In genomic region chr4:2871466-2871865, GRCh38 we compare ENCODE assay signal across 14 cellular contexts. TPM values are rescaled to one million over a fixed set of nuclear protein-coding genes. Genes with fewer than 3 reads are reported as not detected.
DNase-seq lines count a peak whose midpoint lies in the region; ATAC-seq, FAIRE-seq and TF ChIP-seq lines count a peak whose summit lies in the region.
"Had no signal": no experiment of that assay in that cellular context is flagged by ENCODE, and none has a peak within 500 bp of the region (broad histone marks: within the 10 kb centered on the region; RNA-seq: fewer than 3 reads in every experiment).

No MANE protein-coding gene starts in this region.

- FAIRE-seq in astrocyte (lab: Jason Lieb, UNC), result no peak

- peaks cover 5% of the 10 kb centered on the region for H3K36me3 Mint-ChIP-seq in activated CD4-positive, alpha-beta memory T cell treated with anti-CD3 and anti-CD28 coated beads for 36 hours
- H3K36me3 Mint-ChIP-seq in activated CD4-positive, alpha-beta memory T cell treated with anti-CD3 and anti-CD28 coated beads, Interleukin-2, amount 10 ng/mL, durations not matched to agents 7 days and 5 days (ENCODE audit: low read depth), result peaks cover 24% of the 10 kb centered on the region
- H3K36me3 Mint-ChIP-seq in astrocyte (ENCODE audit: low read depth, unreplicated experiment) (peaks cover 10% of the 10 kb centered on the region), type B pancreatic cell (peaks cover 6% of the 10 kb centered on the region)

- peak in 3 of 4 donors; percentile 42 to 49 (median 47) for ATAC-seq in psoas muscle
- ATAC-seq: mucosa of descending colon had no signal

- no peak for DNase-seq in activated CD4-positive, alpha-beta memory T cell treated with anti-CD3 and anti-CD28 coated beads for 36 hours
- DNase-seq in activated CD4-positive, alpha-beta memory T cell treated with anti-CD3 and anti-CD28 coated beads, Interleukin-2, amount 10 ng/mL, durations not matched to agents 7 days and 5 days, result no peak
- DNase-seq in KBM-7 (peak; percentile 28), astrocyte (ENCODE audit: low read depth) (no peak), psoas muscle (no peak), type B pancreatic cell (ENCODE audit: extremely low spot score, unreplicated experiment) (no peak), posterior cingulate gyrus (no peak), A172 (ENCODE audit: low spot score) (no peak)
- DNase-seq: ACHN; activated CD4-positive, alpha-beta T cell treated with anti-CD3 and anti-CD28 coated beads, Interleukin-2, amount 10 ng/mL, durations not matched to agents 24 days and 14 days; kidney glomerular epithelial cell; mucosa of descending colon; NCI-H2081 treated with DMSO at 0.1 percent for 48 hours; stimulated activated CD4-positive, alpha-beta T cell treated with anti-CD3 and anti-CD28 coated beads, Interleukin-12 subunit alpha, Interleukin-12 subunit beta, amount 100 ng/mL, for 4 hours had no signal

- no peak overlapping the region for H3K9ac ChIP-seq in astrocyte (ENCODE audit: low read length)

- CTCF ChIA-PET in activated CD4-positive, alpha-beta memory T cell treated with anti-CD3 and anti-CD28 coated beads for 36 hours (lab: Charles Lee), result interaction anchor here (1.5 kb wide), 1 partner anchor 24 kb away, joined by 3 read pairs; no protein-coding TSS in a partner anchor
- CTCF ChIA-PET in activated CD4-positive, alpha-beta memory T cell treated with anti-CD3 and anti-CD28 coated beads, Interleukin-2, amount 10 ng/mL, durations not matched to agents 7 days and 5 days (lab: Charles Lee), result no interaction called here

- H3K79me2 ChIP-seq in astrocyte (ENCODE audit: insufficient read depth, low read length), result peaks cover 96% of the 10 kb centered on the region

- H3K4me1 ChIP-seq in astrocyte (ENCODE audit: insufficient read depth, low read length) (peaks cover 21% of the 10 kb centered on the region), psoas muscle (peaks cover 83% of the 10 kb centered on the region)

- peak overlapping the region; percentile 31 for H3K27ac Mint-ChIP-seq in activated CD4-positive, alpha-beta memory T cell treated with anti-CD3 and anti-CD28 coated beads for 36 hours
- no peak overlapping the region for H3K27ac Mint-ChIP-seq in activated CD4-positive, alpha-beta memory T cell treated with anti-CD3 and anti-CD28 coated beads, Interleukin-2, amount 10 ng/mL, durations not matched to agents 7 days and 5 days
- peak overlapping the region; percentile 60 for H3K27ac Mint-ChIP-seq in astrocyte (ENCODE audit: unreplicated experiment)
- no peak overlapping the region for H3K27ac Mint-ChIP-seq in type B pancreatic cell
- H3K27ac Mint-ChIP-seq: activated CD4-positive, alpha-beta T cell treated with anti-CD3 and anti-CD28 coated beads, Interleukin-2, amount 10 ng/mL, durations not matched to agents 24 days and 14 days had no signal

- H3K36me3 ChIP-seq in astrocyte (ENCODE audit: insufficient read depth, low read length) (peaks cover 4% of the 10 kb centered on the region), psoas muscle (ENCODE audit: insufficient read depth in 1 of 2, low read depth in 1 of 2) (peaks cover 0 to 9% of the 10 kb centered on the region in 2 donors)

- H3K9me3 ChIP-seq in astrocyte (ENCODE audit: insufficient read depth, low read depth, low read length) (no peaks in the 10 kb centered on the region), psoas muscle (no peaks in the 10 kb centered on the region)
- H3K9me3 ChIP-seq: mucosa of descending colon had no signal

- no peaks in the 10 kb centered on the region for H3K27me3 ChIP-seq in astrocyte (ENCODE audit: insufficient read depth, low read length)
- H3K27me3 ChIP-seq in psoas muscle (ENCODE audit: insufficient read depth in 3 of 3, low read length in 2 of 3), result no peaks in the 10 kb centered on the region

- no peak overlapping the region for H2AFZ ChIP-seq in astrocyte (ENCODE audit: low read depth, low read length)

- no peaks in the 10 kb centered on the region for H3K9me3 Mint-ChIP-seq in activated CD4-positive, alpha-beta memory T cell treated with anti-CD3 and anti-CD28 coated beads for 36 hours
- H3K9me3 Mint-ChIP-seq in activated CD4-positive, alpha-beta memory T cell treated with anti-CD3 and anti-CD28 coated beads, Interleukin-2, amount 10 ng/mL, durations not matched to agents 7 days and 5 days, result no peaks in the 10 kb centered on the region
- H3K9me3 Mint-ChIP-seq in astrocyte (ENCODE audit: unreplicated experiment), result no peaks in the 10 kb centered on the region
- H3K9me3 Mint-ChIP-seq in type B pancreatic cell, result no peaks in the 10 kb centered on the region
- H3K9me3 Mint-ChIP-seq: activated CD4-positive, alpha-beta T cell treated with anti-CD3 and anti-CD28 coated beads, Interleukin-2, amount 10 ng/mL, durations not matched to agents 24 days and 14 days had no signal

- peaks cover 90% of the 10 kb centered on the region for H4K20me1 ChIP-seq in astrocyte (ENCODE audit: insufficient read depth, low read length)

- intact Hi-C loops in activated CD4-positive, alpha-beta memory T cell treated with anti-CD3 and anti-CD28 coated beads for 36 hours (cut with micrococcal nuclease), result no loop called here
- intact Hi-C loops in psoas muscle (cut with DNase I), result no loop called here
- intact Hi-C loops in posterior cingulate gyrus (cut with DNase I), result no loop called here

- no peak overlapping the region for H3K4me2 ChIP-seq in astrocyte (ENCODE audit: low read length)

- WGBS in psoas muscle, 3 donors, result 53 to 71% (median 63%) methylated on average over 4 of the region's 4 CpGs

- H3K27me3 Mint-ChIP-seq in activated CD4-positive, alpha-beta memory T cell treated with anti-CD3 and anti-CD28 coated beads for 36 hours, result no peaks in the 10 kb centered on the region
- H3K27me3 Mint-ChIP-seq in activated CD4-positive, alpha-beta memory T cell treated with anti-CD3 and anti-CD28 coated beads, Interleukin-2, amount 10 ng/mL, durations not matched to agents 7 days and 5 days, result no peaks in the 10 kb centered on the region
- H3K27me3 Mint-ChIP-seq in astrocyte (ENCODE audit: low read depth, unreplicated experiment) (no peaks in the 10 kb centered on the region), type B pancreatic cell (no peaks in the 10 kb centered on the region)
- H3K27me3 Mint-ChIP-seq: activated CD4-positive, alpha-beta T cell treated with anti-CD3 and anti-CD28 coated beads, Interleukin-2, amount 10 ng/mL, durations not matched to agents 24 days and 14 days had no signal

- TF ChIP-seq CTCF in astrocyte (IDR thresholded peaks at IDR 0.05; ENCODE audit: insufficient read depth, low read depth, low read length) (no peak), psoas muscle (IDR thresholded peaks at IDR 0.05) (no peak), type B pancreatic cell (conservative IDR thresholded peaks at IDR 0.05) (no peak)

- in situ Hi-C loops in KBM-7 (cut with MboI; ENCODE audit: low pct_unique_long_range_greater_than_20kb, low sequenced_read_pairs), result no loop called here

- no peak overlapping the region for H3K4me3 Mint-ChIP-seq in activated CD4-positive, alpha-beta memory T cell treated with anti-CD3 and anti-CD28 coated beads for 36 hours
- H3K4me3 Mint-ChIP-seq in activated CD4-positive, alpha-beta memory T cell treated with anti-CD3 and anti-CD28 coated beads, Interleukin-2, amount 10 ng/mL, durations not matched to agents 7 days and 5 days, result no peak overlapping the region
- peak overlapping the region; percentile 23 for H3K4me3 Mint-ChIP-seq in astrocyte (ENCODE audit: unreplicated experiment)
- no peak overlapping the region for H3K4me3 Mint-ChIP-seq in type B pancreatic cell
- H3K4me3 Mint-ChIP-seq: activated CD4-positive, alpha-beta T cell treated with anti-CD3 and anti-CD28 coated beads, Interleukin-2, amount 10 ng/mL, durations not matched to agents 24 days and 14 days had no signal

- POLR2A ChIA-PET in activated CD4-positive, alpha-beta memory T cell treated with anti-CD3 and anti-CD28 coated beads for 36 hours (lab: Charles Lee), result interaction anchor here (1.1 kb wide), 1 partner anchor 9 kb away, joined by 3 read pairs; no protein-coding TSS in a partner anchor
- POLR2A ChIA-PET in activated CD4-positive, alpha-beta memory T cell treated with anti-CD3 and anti-CD28 coated beads, Interleukin-2, amount 10 ng/mL, durations not matched to agents 7 days and 5 days (lab: Charles Lee), result interaction anchor here (0.6 to 1.4 kb wide), 2 partner anchors 53 to 173 kb away, joined by 3 to 4 read pairs; no protein-coding TSS in a partner anchor

- H3K4me1 Mint-ChIP-seq in activated CD4-positive, alpha-beta memory T cell treated with anti-CD3 and anti-CD28 coated beads for 36 hours (ENCODE audit: low read depth), result peaks cover 61% of the 10 kb centered on the region
- peaks cover 36% of the 10 kb centered on the region for H3K4me1 Mint-ChIP-seq in activated CD4-positive, alpha-beta memory T cell treated with anti-CD3 and anti-CD28 coated beads, Interleukin-2, amount 10 ng/mL, durations not matched to agents 7 days and 5 days
- H3K4me1 Mint-ChIP-seq in astrocyte (ENCODE audit: low read depth, unreplicated experiment) (peaks cover 47% of the 10 kb centered on the region), type B pancreatic cell (ENCODE audit: unreplicated experiment) (peaks cover 49% of the 10 kb centered on the region)

- H3K27ac ChIP-seq in astrocyte (ENCODE audit: low read depth, low read length) (no peak overlapping the region), psoas muscle (peak overlapping the region; percentile 53)

- no peak overlapping the region for H3K4me3 ChIP-seq in astrocyte (ENCODE audit: insufficient read depth, low read depth, low read length)
- no peak overlapping the region for H3K4me3 ChIP-seq in psoas muscle
- H3K4me3 ChIP-seq: mucosa of descending colon had no signal

RNA-seq across cellular contexts. Expression of gene ADD1, which starts 27.8 kb away (rescaled TPM):
- total RNA-seq in activated CD4-positive, alpha-beta memory T cell treated with anti-CD3 and anti-CD28 coated beads for 36 hours, result 100 to 1,000 TPM; 212 TPM
- 100 to 1,000 TPM; 266 to 277 TPM for total RNA-seq in activated CD4-positive, alpha-beta memory T cell treated with anti-CD3 and anti-CD28 coated beads, Interleukin-2, amount 10 ng/mL, durations not matched to agents 7 days and 5 days
- total RNA-seq in astrocyte (258 and 280 TPM in 2 replicates), psoas muscle (100 to 1,000 TPM; 163 to 214 (median 187) TPM), type B pancreatic cell (ENCODE audit: low replicate concordance) (197 and 235 TPM in 2 replicates)
- polyA plus RNA-seq in psoas muscle, result 100 to 1,000 TPM; 124 to 224 (median 126) TPM
- total RNA-seq in A172 (2014; rRNA removed; shearing (Covaris generic)), result 166 and 199 TPM in 2 replicates

Comparison
In these comparisons a context has a peak if more than half of its experiments do, and no peak if none do; other contexts are left out.
1. H3K27ac Mint-ChIP-seq: peak in activated CD4-positive, alpha-beta memory T cell treated with anti-CD3 and anti-CD28 coated beads for 36 hours (single experiment) and astrocyte (single experiment); none in activated CD4-positive, alpha-beta memory T cell treated with anti-CD3 and anti-CD28 coated beads, Interleukin-2, amount 10 ng/mL, durations not matched to agents 7 days and 5 days (single experiment) and type B pancreatic cell (single experiment).